Comparison of ENCODE assay signal across 2 cellular contexts in genomic region chr7:138396251-138397070, GRCh38.
TF ChIP-seq lines count a peak whose summit lies in the region.

No MANE protein-coding gene starts in this region.

TF ChIP-seq in GM23338, 12 proteins besides CTCF, POLR2A, EP300 and RAD21 (continued from another document):
- no peak for TF ChIP-seq ZNF462 (CRISPR knock-in tag; IDR thresholded peaks at IDR 0.05)
- TF ChIP-seq ETS1 (IDR thresholded peaks at IDR 0.05): no peak
- TF ChIP-seq REST (IDR thresholded peaks at IDR 0.05; ENCODE audit: unreplicated experiment): no peak
- TF ChIP-seq ZNF331 (CRISPR knock-in tag; IDR thresholded peaks at IDR 0.05; ENCODE audit: low read depth): no peak
- TF ChIP-seq EZH2phosphoT487 (IDR thresholded peaks at IDR 0.05; ENCODE audit: unreplicated experiment): no peak
- TF ChIP-seq NANOG (IDR thresholded peaks at IDR 0.05; ENCODE audit: borderline replicate concordance): no peak
- TF ChIP-seq STAT1 (IDR thresholded peaks at IDR 0.05; ENCODE audit: unreplicated experiment): no peak

TF ChIP-seq in SK-N-SH, 30 proteins besides CTCF, POLR2A, EP300 and RAD21 (continued from another document):
- TF ChIP-seq ZBTB33 (IDR thresholded peaks at IDR 0.05; ENCODE audit: borderline replicate concordance, low read depth) (no peak), MAX (IDR thresholded peaks at IDR 0.05; ENCODE audit: low read depth) (no peak), FOXM1 (IDR thresholded peaks at IDR 0.05; ENCODE audit: low read depth) (no peak), TAF1 (IDR thresholded peaks at IDR 0.05; ENCODE audit: borderline replicate concordance, low read depth, low read length) (no peak), RFX5 (IDR thresholded peaks at IDR 0.05; ENCODE audit: low read length) (no peak)
